ENCODE assay signal across 1 cellular context in genomic region chr6:23547851-23548250, GRCh38.
TF ChIP-seq lines count a peak whose summit lies in the region.

No MANE protein-coding gene starts in this region.

TF ChIP-seq in SK-N-SH treated with all-trans-retinoic acid at 6 μM for 48 hours, 23 proteins besides CTCF, POLR2A, EP300 and RAD21 (continued from another document):
- TF ChIP-seq TSHZ2 (CRISPR knock-in tag; IDR thresholded peaks at IDR 0.05) (no peak), ARNTL (CRISPR knock-in tag; IDR thresholded peaks at IDR 0.05; ENCODE audit: borderline replicate concordance, low read depth) (no peak), TOX (CRISPR knock-in tag; IDR thresholded peaks at IDR 0.05; ENCODE audit: borderline replicate concordance) (no peak), TCF4 (CRISPR knock-in tag; IDR thresholded peaks at IDR 0.05; ENCODE audit: borderline replicate concordance) (no peak), CREB5 (CRISPR knock-in tag; IDR thresholded peaks at IDR 0.05; ENCODE audit: low read depth) (no peak), ZFP30 (CRISPR knock-in tag; IDR thresholded peaks at IDR 0.05) (no peak)
TF ChIP-seq in SK-N-SH treated with all-trans-retinoic acid at 6 μM for 48 hours: peak in this region for 0.
